In genomic region chr11:119616586-119617342, GRCh38 we compare ENCODE assay signal across 26 cellular contexts.
DNase-seq lines count a peak whose midpoint lies in the region; TF ChIP-seq lines count a peak whose summit lies in the region.
"Had no signal": no experiment of that assay in that cellular context is flagged by ENCODE, and none has a peak within 500 bp of the region (broad histone marks: within the 10 kb centered on the region; RNA-seq: fewer than 3 reads in every experiment).

No MANE protein-coding gene starts in this region.

- peaks cover 34% of the 10 kb centered on the region for H3K4me1 Mint-ChIP-seq in HFFc6 (ENCODE audit: low read depth)

- H3K27me3 Mint-ChIP-seq in HFFc6 (ENCODE audit: insufficient read depth), result peaks cover 31% of the 10 kb centered on the region

- H3F3A ChIP-seq in Loucy (ENCODE audit: low read depth), result no peaks in the 10 kb centered on the region

- DNase-seq in amniotic epithelial cell (ENCODE audit: low read depth) (peak; percentile 25), left kidney (ENCODE audit: low read depth, low spot score) (peak; percentile 36), posterior vena cava (ENCODE audit: low spot score) (no peak), HFFc6 (no peak), testis (no peak)
- DNase-seq in activated CD4-positive, alpha-beta T cell treated with anti-CD3 and anti-CD28 coated beads for 48 hours, result no peak
- DNase-seq: activated CD4-positive, alpha-beta T cell treated with anti-CD3 and anti-CD28 coated beads, Interleukin-2, amount 10 ng/mL, durations not matched to agents 7 days and 5 days; activated CD8-positive, alpha-beta memory T cell treated with anti-CD3 and anti-CD28 coated beads, Interleukin-2, amount 50 U/mL, for 4 hours; activated naive CD8-positive, alpha-beta T cell treated with anti-CD3 and anti-CD28 coated beads for 36 hours; effector memory CD8-positive, alpha-beta T cell; EL; kidney glomerular epithelial cell; mammary epithelial cell; MG63; naive B cell; NCI-H1417 treated with DMSO at 0.1 percent for 48 hours; NCI-H2107; NCI-H524 treated with DMSO at 0.1 percent for 48 hours; SHP77; T-helper 1 cell; uterus had no signal

- H3K9me3 ChIP-seq in BLaER1 (no peaks in the 10 kb centered on the region), Loucy (ENCODE audit: insufficient read depth, low read depth, low read length) (no peaks in the 10 kb centered on the region), testis (no peaks in the 10 kb centered on the region)
- H3K9me3 ChIP-seq: MG63, suprapubic skin, uterus had no signal

- no peaks in the 10 kb centered on the region for H3K79me2 ChIP-seq in Loucy (ENCODE audit: insufficient read depth, low read length)

- WGBS in testis, 2 donors, result 60 to 72% methylated on average over 9 of the region's 9 CpGs

- H4K20me1 ChIP-seq in BLaER1 (no peaks in the 10 kb centered on the region), Loucy (ENCODE audit: insufficient read depth, low read length, poor library complexity, severe bottlenecking) (no peaks in the 10 kb centered on the region)

- no peak overlapping the region; the same call in 1 of the 2 replicates for H3K27ac Mint-ChIP-seq in HFFc6
- H3K27ac Mint-ChIP-seq: activated CD4-positive, alpha-beta T cell treated with anti-CD3 and anti-CD28 coated beads, Interleukin-2, amount 10 ng/mL, durations not matched to agents 7 days and 5 days; activated naive CD8-positive, alpha-beta T cell treated with anti-CD3 and anti-CD28 coated beads for 36 hours; effector memory CD8-positive, alpha-beta T cell; GM23338; naive B cell had no signal

- no peak for TF ChIP-seq CTCF in Loucy (conservative IDR thresholded peaks at IDR 0.05; ENCODE audit: low read length)
- TF ChIP-seq CTCF in HFFc6 (IDR thresholded peaks at IDR 0.05), result no peak
- TF ChIP-seq CTCF in testis (IDR thresholded peaks at IDR 0.05), result no peak

- intact Hi-C loops in posterior vena cava (cut with DNase I), result no loop called here
- intact Hi-C loops in testis (cut with DNase I; ENCODE audit: low total_unique reads), result no loop called here

- H3K27me3 ChIP-seq in BLaER1 (no peaks in the 10 kb centered on the region), Loucy (ENCODE audit: insufficient read depth, low read length, poor library complexity, severe bottlenecking) (no peaks in the 10 kb centered on the region), testis (no peaks in the 10 kb centered on the region)
- H3K27me3 ChIP-seq: MG63, suprapubic skin, uterus had no signal

- H3K27ac ChIP-seq in BLaER1 (peak overlapping the region; percentile 58), testis (no peak overlapping the region)
- H3K27ac ChIP-seq: suprapubic skin, uterus had no signal

- no peaks in the 10 kb centered on the region for H3K9me2 ChIP-seq in Loucy (replicated peaks; ENCODE audit: low read depth, low read length)

- peaks cover 12% of the 10 kb centered on the region; the same call in 1 of the 2 replicates for H3K9me3 Mint-ChIP-seq in HFFc6
- H3K9me3 Mint-ChIP-seq: activated CD4-positive, alpha-beta T cell treated with anti-CD3 and anti-CD28 coated beads, Interleukin-2, amount 10 ng/mL, durations not matched to agents 7 days and 5 days; activated naive CD8-positive, alpha-beta T cell treated with anti-CD3 and anti-CD28 coated beads for 36 hours; activated T-helper 17 cell treated with anti-CD3 and anti-CD28 coated beads, Interleukin-2, amount 50 U/mL, for 72 hours; effector memory CD8-positive, alpha-beta T cell; GM23338; naive B cell had no signal

- peaks cover 6% of the 10 kb centered on the region; the same call in 1 of the 2 replicates for H3K36me3 Mint-ChIP-seq in HFFc6 (ENCODE audit: low read depth)
- H3K36me3 Mint-ChIP-seq: activated naive CD8-positive, alpha-beta T cell treated with anti-CD3 and anti-CD28 coated beads for 36 hours; naive B cell had no signal

- no peak overlapping the region for H3K4me3 Mint-ChIP-seq in HFFc6
- H3K4me3 Mint-ChIP-seq: activated CD4-positive, alpha-beta T cell treated with anti-CD3 and anti-CD28 coated beads, Interleukin-2, amount 10 ng/mL, durations not matched to agents 7 days and 5 days; activated naive CD8-positive, alpha-beta T cell treated with anti-CD3 and anti-CD28 coated beads for 36 hours; activated T-helper 17 cell treated with anti-CD3 and anti-CD28 coated beads, Interleukin-2, amount 50 U/mL, for 72 hours; effector memory CD8-positive, alpha-beta T cell; GM23338; naive B cell had no signal

- H3K4me1 ChIP-seq in BLaER1 (peaks cover 68% of the 10 kb centered on the region), Loucy (ENCODE audit: insufficient read depth, low read length, poor library complexity, severe bottlenecking) (peaks cover 13% of the 10 kb centered on the region), testis (no peaks in the 10 kb centered on the region)
- H3K4me1 ChIP-seq: uterus had no signal

- TF ChIP-seq POLR2A in testis (IDR thresholded peaks at IDR 0.05), result no peak

- H3K9ac ChIP-seq in BLaER1 (no peak overlapping the region; the same call in 1 of the 2 replicates), Loucy (ENCODE audit: low read depth, low read length, poor library complexity, severe bottlenecking) (no peak overlapping the region)

- H3K4me2 ChIP-seq in BLaER1, result peak overlapping the region; percentile 74
- H3K4me2 ChIP-seq in Loucy (ENCODE audit: low read depth, low read length, poor library complexity, severe bottlenecking), result no peak overlapping the region
- H3K4me2 ChIP-seq: GM23338 had no signal

- H3K36me3 ChIP-seq in BLaER1 (no peaks in the 10 kb centered on the region), Loucy (ENCODE audit: insufficient read depth, low read length) (no peaks in the 10 kb centered on the region), testis (ENCODE audit: low read depth, missing control alignments) (no peaks in the 10 kb centered on the region)
- H3K36me3 ChIP-seq: MG63, suprapubic skin, uterus had no signal

- peak overlapping the region; percentile 57; the same call in 1 of the 2 replicates for H2AFZ ChIP-seq in Loucy (ENCODE audit: low read length)
- H2AFZ ChIP-seq: GM23338 had no signal

- H3K4me3 ChIP-seq in BLaER1 (no peak overlapping the region), Loucy (ENCODE audit: low read length, poor library complexity, severe bottlenecking) (no peak overlapping the region), testis (no peak overlapping the region)
- H3K4me3 ChIP-seq: GM23338, MG63, suprapubic skin, uterus had no signal

Comparison
In these comparisons a context has a peak if more than half of its experiments do, and no peak if none do; other contexts are left out.
1. DNase-seq: peak in amniotic epithelial cell (single experiment) and left kidney (single experiment); none in activated CD4-positive, alpha-beta T cell treated with anti-CD3 and anti-CD28 coated beads for 48 hours (single experiment), posterior vena cava (single experiment), HFFc6 (single experiment) and testis (single experiment).